Comparison of ENCODE assay signal across 8 cellular contexts in genomic region chr12:57632898-57633825, GRCh38. TPM values are rescaled to one million over a fixed set of nuclear protein-coding genes. Genes with fewer than 3 reads are reported as not detected.
A peak's percentile ranks its signal among the peaks of the same experiment; 100 is the strongest.
DNase-seq lines count a peak whose midpoint lies in the region; ATAC-seq, FAIRE-seq and TF ChIP-seq lines count a peak whose summit lies in the region.

Gene B4GALNT1, minus strand, starts transcription at chr12:57633201. Its CDS starts 1,069 bp downstream, at chr12:57632132.

- FAIRE-seq in D721Med (lab: Jason Lieb, UNC), result no peak

- H3K4me1 ChIP-seq in Peyer's patch (peaks cover 0 to 19% (median 14%) of the 10 kb centered on the region in 4 donors), foreskin keratinocyte (no peaks in the 10 kb centered on the region), neuron (ENCODE audit: insufficient read depth, low read length) (peaks cover 16% of the 10 kb centered on the region), tibial nerve (peaks cover 0 to 34% (median 24%) of the 10 kb centered on the region in 4 donors)

- DNase-seq in D721Med (ENCODE audit: insufficient read length, low spot score) (no peak), Peyer's patch (peak; percentile 47 to 75 (median 72)), foreskin keratinocyte (no peak), tibial nerve (ENCODE audit: low spot score in 2 of 2) (no peak)
- DNase-seq in activated effector memory CD4-positive, alpha-beta T cell treated with Interleukin-2 at 50 U/mL for 16 hours, result peak; percentile 49

- H3K4me3 ChIP-seq in Peyer's patch, result peak within 1 kb of the TSS; percentile 37 to 66 (median 56)
- H3K4me3 ChIP-seq in neuron (ENCODE audit: low read length), result peak within 1 kb of the TSS; percentile 64
- H3K4me3 ChIP-seq in tibial nerve, result peak within 1 kb of the TSS; percentile 61 to 81 (median 65)

- peak within 1 kb of the TSS; percentile 98 for H2AFZ ChIP-seq in neuron (ENCODE audit: low read depth, low read length)

- no peak for TF ChIP-seq EP300 in Ishikawa (IDR thresholded peaks at IDR 0.05; ENCODE audit: borderline replicate concordance)
- TF ChIP-seq EP300 in tibial nerve (IDR thresholded peaks at IDR 0.05), result peak in 1 of 2 donors; percentile 52

- TF ChIP-seq POLR2A in Peyer's patch (IDR thresholded peaks at IDR 0.05) (no peak), tibial nerve (IDR thresholded peaks at IDR 0.05) (no peak)

- ATAC-seq in GM21367 (IDR thresholded peaks at IDR 0.05; ENCODE audit: unreplicated experiment) (peak; percentile 47), foreskin keratinocyte (peak; percentile 77)

- TF ChIP-seq RAD21 in Ishikawa (IDR thresholded peaks at IDR 0.05; ENCODE audit: low read depth), result peak; percentile 68

- H3K36me3 ChIP-seq in Peyer's patch (no peaks in the 10 kb centered on the region), neuron (ENCODE audit: insufficient read depth, low read length) (peaks cover 18% of the 10 kb centered on the region), tibial nerve (no peaks in the 10 kb centered on the region)

- peaks cover 0 to 15% of the 10 kb centered on the region in 2 donors for H3K27me3 ChIP-seq in Peyer's patch
- peaks cover 69% of the 10 kb centered on the region for H3K27me3 ChIP-seq in foreskin keratinocyte
- H3K27me3 ChIP-seq in neuron (ENCODE audit: insufficient read depth, low read length), result no peaks in the 10 kb centered on the region
- peaks cover 0 to 15% of the 10 kb centered on the region in 2 donors for H3K27me3 ChIP-seq in tibial nerve

- H3K9me3 ChIP-seq in Peyer's patch (no peaks in the 10 kb centered on the region), neuron (ENCODE audit: low read length) (no peaks in the 10 kb centered on the region), tibial nerve (no peaks in the 10 kb centered on the region)

- peak; percentile 68 for TF ChIP-seq CTCF in D721Med (IDR thresholded peaks at IDR 0.05; ENCODE audit: insufficient read depth, missing control alignments)
- TF ChIP-seq CTCF in Peyer's patch (IDR thresholded peaks at IDR 0.05), result peak; percentile 76 to 95 (median 83)
- TF ChIP-seq CTCF in foreskin keratinocyte (conservative IDR thresholded peaks at IDR 0.05), result peak; percentile 85
- peak; percentile 91 to 97 (median 94) for TF ChIP-seq CTCF in tibial nerve (IDR thresholded peaks at IDR 0.05)

- H3K27ac ChIP-seq in Peyer's patch (peak within 1 kb of the TSS in 1 of 4 donors; percentile 31), foreskin keratinocyte (no peak within 1 kb of the TSS), tibial nerve (peak within 1 kb of the TSS; percentile 65 to 90 (median 81))

- WGBS in tibial nerve, 2 donors, result 3 to 9% methylated on average over 18 to 36 of the region's 63 CpGs

TF ChIP-seq in Ishikawa, 13 proteins besides CTCF, POLR2A, EP300 and RAD21:
- no peak for TF ChIP-seq CREB1 (IDR thresholded peaks at IDR 0.05; ENCODE audit: low read depth)
- TF ChIP-seq YY1 (IDR thresholded peaks at IDR 0.05; ENCODE audit: low read depth), result no peak
- peak; percentile 77; the same call in 1 of the 2 replicates for TF ChIP-seq EGR1 (IDR thresholded peaks at IDR 0.05)
- TF ChIP-seq FOXM1 (IDR thresholded peaks at IDR 0.05; ENCODE audit: borderline replicate concordance, low read depth), result no peak
- peak; percentile 62; the same call in 1 of the 2 replicates for TF ChIP-seq ZBTB7A (IDR thresholded peaks at IDR 0.05; ENCODE audit: low read depth)
- no peak for TF ChIP-seq TAF1 (IDR thresholded peaks at IDR 0.05; ENCODE audit: low read depth)
- peak; percentile 18; the same call in 1 of the 2 replicates for TF ChIP-seq TCF12 (IDR thresholded peaks at IDR 0.05; ENCODE audit: low read depth)
- peak; percentile 83 for TF ChIP-seq TEAD4 (IDR thresholded peaks at IDR 0.05)
- TF ChIP-seq, protein P1, sequence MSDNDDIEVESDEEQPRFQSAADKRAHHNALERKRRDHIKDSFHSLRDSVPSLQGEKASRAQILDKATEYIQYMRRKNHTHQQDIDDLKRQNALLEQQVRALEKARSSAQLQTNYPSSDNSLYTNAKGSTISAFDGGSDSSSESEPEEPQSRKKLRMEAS (IDR thresholded peaks at IDR 0.05), result peak; percentile 90
- TF ChIP-seq CEBPB (IDR thresholded peaks at IDR 0.05), result no peak

RNA-seq across cellular contexts. Expression of gene B4GALNT1, which starts in this region (rescaled TPM):
- total RNA-seq in Peyer's patch, result under 1 TPM in 1 of 4 donors, not detected in 3; 0.40 TPM
- total RNA-seq in foreskin keratinocyte, result 0.25 and 0.51 TPM in 2 replicates
- 0.38 and 0.50 TPM in 2 replicates for polyA plus RNA-seq in foreskin keratinocyte
- 10 to 100 TPM; 14.5 to 43.8 (median 16.8) TPM for total RNA-seq in tibial nerve

Comparison
In these comparisons a context has a peak if more than half of its experiments do, and no peak if none do; other contexts are left out.
1. RNA of gene B4GALNT1 (total RNA-seq): 14.5 to 43.8 TPM in tibial nerve; 0.40 TPM in Peyer's patch and 0.25 to 0.51 TPM in foreskin keratinocyte; every median in the first group is over 10 times any median in the second.
2. Peak in DNase-seq and H3K4me3 ChIP-seq in Peyer's patch; RNA of the gene not detected or under 1 TPM.
3. Peak in ATAC-seq in foreskin keratinocyte; RNA of the gene not detected or under 1 TPM.
4. Peak in every context shown above with its lines, with median percentiles within 50 percentile points of each other: CTCF ChIP-seq and H3K4me3 ChIP-seq.